ENCODE assay signal across 16 cellular contexts in genomic region chr7:28629216-28629848, GRCh38.
DNase-seq lines count a peak whose midpoint lies in the region; ATAC-seq and TF ChIP-seq lines count a peak whose summit lies in the region.
"Had no signal": no experiment of that assay in that cellular context is flagged by ENCODE, and none has a peak within 500 bp of the region (broad histone marks: within the 10 kb centered on the region; RNA-seq: fewer than 3 reads in every experiment).

No MANE protein-coding gene starts in this region.

- H3K14ac ChIP-seq in IMR-90 (replicated peaks; ENCODE audit: low read depth, low read length) (no peak overlapping the region), mesenchymal stem cell (ENCODE audit: low read length in 2 of 2) (no peak overlapping the region)

- H2AFZ ChIP-seq in IMR-90 (replicated peaks; ENCODE audit: low read length, poor library complexity): no peak overlapping the region
- H2AFZ ChIP-seq in mesenchymal stem cell (ENCODE audit: low read depth, low read length): no peak overlapping the region

- H2BK12ac ChIP-seq in mesenchymal stem cell (ENCODE audit: low read length in 2 of 2): no peak overlapping the region

- H3K9ac ChIP-seq in IMR-90 (ENCODE audit: low read depth, low read length) (no peak overlapping the region), mesenchymal stem cell (ENCODE audit: low read length) (peak overlapping the region; percentile 82)

- H2AK9ac ChIP-seq in IMR-90 (replicated peaks; ENCODE audit: low read depth, low read length, poor library complexity): no peak overlapping the region

- H3K9me1 ChIP-seq in IMR-90 (ENCODE audit: insufficient read depth, low read length): no peaks in the 10 kb centered on the region

- H3K36me3 ChIP-seq in IMR-90 (ENCODE audit: control insufficient read depth, insufficient read depth, low read length): no peaks in the 10 kb centered on the region
- H3K36me3 ChIP-seq in mesenchymal stem cell (ENCODE audit: control insufficient read depth in 1 of 2, insufficient read depth in 2 of 2, low read depth in 1 of 2, low read length in 2 of 2): no peaks in the 10 kb centered on the region
- H3K36me3 ChIP-seq: breast epithelium, suprapubic skin had no signal

- no peaks in the 10 kb centered on the region for H3K27me3 ChIP-seq in IMR-90 (ENCODE audit: control insufficient read depth, insufficient read depth, low read length)
- H3K27me3 ChIP-seq in mesenchymal stem cell (ENCODE audit: control insufficient read depth in 1 of 2, insufficient read depth in 1 of 2, low read length in 2 of 2): no peaks in the 10 kb centered on the region
- H3K27me3 ChIP-seq: breast epithelium, suprapubic skin had no signal

- no peak overlapping the region for H2BK20ac ChIP-seq in IMR-90 (ENCODE audit: low read depth, low read length)

- H3K18ac ChIP-seq in IMR-90 (ENCODE audit: low read depth, low read length) (no peak overlapping the region), mesenchymal stem cell (ENCODE audit: low read depth in 1 of 2, low read length in 2 of 2) (no peak overlapping the region)

- no peak overlapping the region for H4K5ac ChIP-seq in IMR-90 (ENCODE audit: low read depth, low read length)

- no peak for TF ChIP-seq RAD21 in IMR-90 (IDR thresholded peaks at IDR 0.05; ENCODE audit: low read length)

- no peak overlapping the region for H3K4ac ChIP-seq in IMR-90 (ENCODE audit: low read depth, low read length)
- H3K4ac ChIP-seq in mesenchymal stem cell (ENCODE audit: low read depth in 1 of 2, low read length in 2 of 2): no peak overlapping the region

- H3K4me2 ChIP-seq in IMR-90 (ENCODE audit: low read depth, low read length) (no peak overlapping the region), mesenchymal stem cell (ENCODE audit: low read length, poor library complexity, severe bottlenecking) (no peak overlapping the region)

- BruUV-seq in IMR-90 (replicated peaks; lab: Mats Ljungman, UMichigan): no TSS peak

- no peaks in the 10 kb centered on the region for H4K20me1 ChIP-seq in IMR-90 (ENCODE audit: insufficient read depth, low read length)

- H2BK120ac ChIP-seq in IMR-90 (ENCODE audit: low read depth, low read length) (no peak overlapping the region), mesenchymal stem cell (ENCODE audit: low read depth, low read length) (no peak overlapping the region)

- no CpG with 5 or more reads among the region's 4 CpGs for WGBS in IMR-90 (ENCODE audit: extremely low coverage in 2 of 2, insufficient read length in 1 of 2), 2 experiments
- 61% methylated on average over 3 of the region's 4 CpGs for WGBS in mesenchymal stem cell

- ATAC-seq in IMR-90 (ENCODE audit: low read depth) (peak; percentile 54; the same call in 1 of the 2 replicates), GM19395 (IDR thresholded peaks at IDR 0.05; ENCODE audit: unreplicated experiment) (no peak), HG03097 (IDR thresholded peaks at IDR 0.05; ENCODE audit: low FRiP score, unreplicated experiment) (no peak), GM19328 (IDR thresholded peaks at IDR 0.05; ENCODE audit: unreplicated experiment) (no peak)
- ATAC-seq: Panc1 had no signal

- H3K79me1 ChIP-seq in IMR-90 (ENCODE audit: low read depth in 1 of 2, low read length in 2 of 2) (no peaks in the 10 kb centered on the region), mesenchymal stem cell (replicated peaks; ENCODE audit: low read length, poor library complexity, severe bottlenecking) (no peaks in the 10 kb centered on the region)

- H3K23ac ChIP-seq in IMR-90 (ENCODE audit: low read depth, low read length) (no peak overlapping the region), mesenchymal stem cell (ENCODE audit: low read length in 2 of 2) (no peak overlapping the region)

- dilution Hi-C loops in IMR-90 (cut with HindIII; ENCODE audit: low sequenced_read_pairs, unreplicated experiment): no loop called here

- no peak overlapping the region for H2BK15ac ChIP-seq in IMR-90 (ENCODE audit: low read depth, low read length)
- H2BK15ac ChIP-seq in mesenchymal stem cell (ENCODE audit: low read depth, poor library complexity, severe bottlenecking): no peak overlapping the region

- CTCF ChIA-PET in IMR-90 (lab: Yijun Ruan, JAX): no interaction called here

- H3K4me3 ChIP-seq in IMR-90 (ENCODE audit: insufficient read depth, low read depth, low read length) (no peak overlapping the region), epithelial cell of proximal tubule (ENCODE audit: low read depth, low read length) (no peak overlapping the region), mesenchymal stem cell (ENCODE audit: insufficient read depth in 1 of 2, low read depth in 1 of 2, low read length in 2 of 2) (no peak overlapping the region)
- H3K4me3 ChIP-seq: breast epithelium, suprapubic skin had no signal

- H3K9me3 ChIP-seq in IMR-90 (ENCODE audit: control insufficient read depth, insufficient read depth, low read length): no peaks in the 10 kb centered on the region
- no peaks in the 10 kb centered on the region for H3K9me3 ChIP-seq in mesenchymal stem cell (ENCODE audit: control insufficient read depth, low read length)
- H3K9me3 ChIP-seq: breast epithelium, suprapubic skin had no signal

- H4K91ac ChIP-seq in IMR-90 (ENCODE audit: insufficient read depth, low read depth, low read length): no peak overlapping the region
- H4K91ac ChIP-seq in mesenchymal stem cell (ENCODE audit: low read length): no peak overlapping the region

- in situ Hi-C loops in IMR-90 (cut with MboI; ENCODE audit: low sequenced_read_pairs): no loop called here

- peak; percentile 54 for DNase-seq in IMR-90
- peak; percentile 47 for DNase-seq in epithelial cell of proximal tubule (ENCODE audit: low read depth)
- DNase-seq in mesenchymal stem cell: peak; percentile 45
- DNase-seq in stromal cell of bone marrow (ENCODE audit: low read depth): peak; percentile 79
- no peak for DNase-seq in T-helper 2 cell
- DNase-seq: activated CD4-positive, alpha-beta memory T cell treated with anti-CD3 and anti-CD28 coated beads, Interleukin-2, amount 10 ng/mL, durations not matched to agents 7 days and 5 days; activated effector memory CD4-positive, alpha-beta T cell treated with Interleukin-2 at 50 U/mL for 16 hours; NCI-H1436; NCI-H510A treated with DMSO at 0.1 percent for 48 hours had no signal

- no peak overlapping the region for H2BK5ac ChIP-seq in IMR-90 (ENCODE audit: low read depth, low read length, poor library complexity, severe bottlenecking)
- H2BK5ac ChIP-seq in mesenchymal stem cell (ENCODE audit: low read depth, low read length, poor library complexity, severe bottlenecking): no peak overlapping the region

- intact Hi-C loops in IMR-90 (cut with micrococcal nuclease): loop anchor here (5.0 kb wide), 2 partner anchors 217 to 228 kb away; partner anchors contain the start of gene CREB5

- H3K4me1 ChIP-seq in IMR-90 (ENCODE audit: control insufficient read depth, insufficient read depth, low read length) (peaks cover 4% of the 10 kb centered on the region), mesenchymal stem cell (ENCODE audit: control insufficient read depth, insufficient read depth, low read depth, low read length) (peaks cover 3% of the 10 kb centered on the region)
- H3K4me1 ChIP-seq: breast epithelium had no signal

- TF ChIP-seq CTCF in IMR-90 (conservative IDR thresholded peaks at IDR 0.05; ENCODE audit: low read depth, low read length): no peak
- TF ChIP-seq CTCF in epithelial cell of proximal tubule (conservative IDR thresholded peaks at IDR 0.05; ENCODE audit: low read depth, low read length): no peak

- H3K27ac ChIP-seq in IMR-90 (ENCODE audit: insufficient read depth, low read length) (no peak overlapping the region), mesenchymal stem cell (ENCODE audit: low read length, poor library complexity, severe bottlenecking) (no peak overlapping the region)
- H3K27ac ChIP-seq: epithelial cell of prostate, suprapubic skin had no signal

- H2AK5ac ChIP-seq in IMR-90 (ENCODE audit: low read depth, low read length) (no peak overlapping the region), mesenchymal stem cell (ENCODE audit: low read length, severe bottlenecking) (no peak overlapping the region)

- POLR2A ChIA-PET in IMR-90 (lab: Charles Lee; ENCODE audit: unreplicated experiment): no interaction called here

- no peak overlapping the region for H3K56ac ChIP-seq in IMR-90 (ENCODE audit: extremely low read depth, insufficient read depth, low read length)

- no peak for TF ChIP-seq POLR2A in IMR-90 (IDR thresholded peaks at IDR 0.05; ENCODE audit: low read depth, low read length)

- H4K8ac ChIP-seq in IMR-90 (ENCODE audit: low read depth in 2 of 2, low read length in 2 of 2): no peak overlapping the region
- H4K8ac ChIP-seq in mesenchymal stem cell (ENCODE audit: low read length): no peak overlapping the region

TF ChIP-seq in IMR-90, 13 proteins besides CTCF, POLR2A, EP300 and RAD21 (continues in another document):
- TF ChIP-seq SMC3 (IDR thresholded peaks at IDR 0.05; ENCODE audit: low read depth, low read length) (no peak), CHD1 (IDR thresholded peaks at IDR 0.05; ENCODE audit: low read depth, low read length) (no peak), FOS (IDR thresholded peaks at IDR 0.05; ENCODE audit: low read depth, low read length) (no peak), ELK1 (IDR thresholded peaks at IDR 0.05; ENCODE audit: borderline replicate concordance, low read depth, low read length) (no peak), MXI1 (IDR thresholded peaks at IDR 0.05; ENCODE audit: borderline replicate concordance, low read depth, low read length) (no peak), USF2 (IDR thresholded peaks at IDR 0.05; ENCODE audit: low read depth, low read length) (no peak), RFX5 (IDR thresholded peaks at IDR 0.05; ENCODE audit: low read depth, low read length) (no peak), MAFK (IDR thresholded peaks at IDR 0.05; ENCODE audit: low read depth, low read length) (no peak), MAZ (IDR thresholded peaks at IDR 0.05; ENCODE audit: borderline replicate concordance, low read depth, low read length) (no peak), RCOR1 (IDR thresholded peaks at IDR 0.05; ENCODE audit: insufficient replicate concordance, low read length) (no peak)

Comparison
In these comparisons a context has a peak if more than half of its experiments do, and no peak if none do; other contexts are left out.
1. DNase-seq: peak in IMR-90 (single experiment), epithelial cell of proximal tubule (single experiment), mesenchymal stem cell (single experiment) and stromal cell of bone marrow (single experiment); none in T-helper 2 cell (0 of 5).